Comparison of ENCODE assay signal across 19 cellular contexts in genomic region chr22:49189871-49190270, GRCh38.
DNase-seq lines count a peak whose midpoint lies in the region; ATAC-seq and TF ChIP-seq lines count a peak whose summit lies in the region.
"Had no signal": no experiment of that assay in that cellular context is flagged by ENCODE, and none has a peak within 500 bp of the region (broad histone marks: within the 10 kb centered on the region; RNA-seq: fewer than 3 reads in every experiment).

No MANE protein-coding gene starts in this region.

- no peak overlapping the region for H2BK15ac ChIP-seq in neuronal stem cell (ENCODE audit: low read length)

- H2AK5ac ChIP-seq in neuronal stem cell (ENCODE audit: low read depth, low read length) = peak overlapping the region; percentile 78

- intact Hi-C loops in Right ventricle myocardium inferior (cut with DNase I) = no loop called here
- intact Hi-C loops in cardiac septum (cut with DNase I) = no loop called here
- intact Hi-C loops in lower lobe of right lung (cut with DNase I) = no loop called here

- no peak overlapping the region for H2BK12ac ChIP-seq in neuronal stem cell (ENCODE audit: low read length)

- H3K4me1 ChIP-seq in lower lobe of right lung (peaks cover 6% of the 10 kb centered on the region), neuronal stem cell (ENCODE audit: control insufficient read depth in 2 of 2, insufficient read depth in 1 of 2, low read depth in 1 of 2, low read length in 2 of 2) (peaks cover 0 to 3% of the 10 kb centered on the region in 2 donors)
- H3K4me1 ChIP-seq: A549, Caco-2 had no signal

- no peak overlapping the region for H2BK120ac ChIP-seq in neuronal stem cell (ENCODE audit: low read depth, low read length)

- H3K18ac ChIP-seq in neuronal stem cell (ENCODE audit: low read length) = peak overlapping the region; percentile 52

- H3K36me3 Mint-ChIP-seq in endothelial cell (ENCODE audit: low read depth, unreplicated experiment) = no peaks in the 10 kb centered on the region
- H3K36me3 Mint-ChIP-seq: CD8-positive, alpha-beta T cell had no signal

- WGBS in neuronal stem cell (ENCODE audit: extremely low coverage in 2 of 2, insufficient read length in 2 of 2, insufficient replicate concordance in 1 of 2), 2 donors = no CpG with 5 or more reads among the region's 14 CpGs

- H3K27me3 Mint-ChIP-seq in endothelial cell (ENCODE audit: unreplicated experiment) = peaks cover 2% of the 10 kb centered on the region

- H2AFZ ChIP-seq in neuronal stem cell (ENCODE audit: low read length) = no peak overlapping the region

- DNase-seq in Right ventricle myocardium inferior (ENCODE audit: missing footprints) (peak; percentile 62), cardiac septum (ENCODE audit: low spot score) (no peak), lower lobe of right lung (peak; percentile 37), neuronal stem cell (ENCODE audit: low spot score) (no peak), endothelial cell (ENCODE audit: low spot score) (no peak), GDM1 (lab: John Stamatoyannopoulos, UW) (no peak), NAMALWA (ENCODE audit: low spot score) (no peak)
- DNase-seq: AML-193; Caco-2; Calu3; CD4-positive, alpha-beta T cell; CD8-positive, alpha-beta T cell; DMS79 treated with DMSO at 0.1 percent for 48 hours had no signal

- no peak overlapping the region for H3K9ac ChIP-seq in neuronal stem cell (ENCODE audit: low read depth, low read length, poor library complexity)
- H3K9ac ChIP-seq: BLaER1 treated with 17β-estradiol and CSF1 and Interleukin-3, amounts not matched to agents 10 nM and 100 nM had no signal

- no peaks in the 10 kb centered on the region for H3K9me3 ChIP-seq in lower lobe of right lung
- peaks cover 0 to 3% of the 10 kb centered on the region in 2 donors for H3K9me3 ChIP-seq in neuronal stem cell (replicated peaks in 1 of 2; ENCODE audit: control insufficient read depth in 2 of 2, insufficient read depth in 1 of 2, low read depth in 1 of 2, low read length in 2 of 2)
- H3K9me3 ChIP-seq: Caco-2 had no signal

- H3K4ac ChIP-seq in neuronal stem cell (ENCODE audit: low read length) = no peak overlapping the region

- peaks cover 2% of the 10 kb centered on the region for H3K79me1 ChIP-seq in neuronal stem cell (ENCODE audit: low read depth, low read length)

- H3K23ac ChIP-seq in neuronal stem cell (ENCODE audit: low read depth, low read length, poor library complexity) = no peak overlapping the region

- H3K27me3 ChIP-seq in lower lobe of right lung (ENCODE audit: low read depth) = peaks cover 9% of the 10 kb centered on the region
- no peaks in the 10 kb centered on the region for H3K27me3 ChIP-seq in neuronal stem cell (ENCODE audit: control insufficient read depth in 3 of 3, insufficient read depth in 3 of 3, low read depth in 1 of 3, low read length in 3 of 3)

- H3K27ac ChIP-seq in lower lobe of right lung = no peak overlapping the region
- no peak overlapping the region for H3K27ac ChIP-seq in neuronal stem cell (replicated peaks; ENCODE audit: low read length)
- H3K27ac ChIP-seq: 22Rv1; A549; BLaER1 treated with 17β-estradiol and CSF1 and Interleukin-3, amounts not matched to agents 10 nM and 100 nM; C4-2B had no signal

- H2BK5ac ChIP-seq in neuronal stem cell (ENCODE audit: low read length) = no peak overlapping the region

- H3K4me3 Mint-ChIP-seq in endothelial cell (ENCODE audit: unreplicated experiment) = no peak overlapping the region
- H3K4me3 Mint-ChIP-seq: B cell; CD4-positive, alpha-beta T cell; CD8-positive, alpha-beta T cell had no signal

- no peak overlapping the region for H4K91ac ChIP-seq in neuronal stem cell (ENCODE audit: low read depth, low read length, poor library complexity)

- H3K36me3 ChIP-seq in lower lobe of right lung (no peaks in the 10 kb centered on the region), neuronal stem cell (replicated peaks in 1 of 2; ENCODE audit: control insufficient read depth in 2 of 2, insufficient read depth in 2 of 2, low read length in 2 of 2) (no peaks in the 10 kb centered on the region)
- H3K36me3 ChIP-seq: BLaER1 treated with 17β-estradiol and CSF1 and Interleukin-3, amounts not matched to agents 10 nM and 100 nM had no signal

- no peak overlapping the region for H3K4me2 ChIP-seq in neuronal stem cell (ENCODE audit: insufficient read depth, low read length, poor library complexity, severe bottlenecking)
- H3K4me2 ChIP-seq: A549; BLaER1 treated with 17β-estradiol and CSF1 and Interleukin-3, amounts not matched to agents 10 nM and 100 nM had no signal

- H3K4me3 ChIP-seq in lower lobe of right lung (no peak overlapping the region), neuronal stem cell (ENCODE audit: low read length in 2 of 2) (no peak overlapping the region)
- H3K4me3 ChIP-seq: A549; BLaER1 treated with 17β-estradiol and CSF1 and Interleukin-3, amounts not matched to agents 10 nM and 100 nM; GM12878 had no signal

- TF ChIP-seq CTCF in lower lobe of right lung (IDR thresholded peaks at IDR 0.05) (no peak), endothelial cell (IDR thresholded peaks at IDR 0.05; ENCODE audit: unreplicated experiment) (no peak)

- no peak overlapping the region for H3K14ac ChIP-seq in neuronal stem cell (ENCODE audit: low read length)

- no peaks in the 10 kb centered on the region for H3K9me3 Mint-ChIP-seq in endothelial cell (ENCODE audit: unreplicated experiment)
- H3K9me3 Mint-ChIP-seq: CD4-positive, alpha-beta T cell; CD8-positive, alpha-beta T cell had no signal

- H3K27ac Mint-ChIP-seq in endothelial cell (ENCODE audit: unreplicated experiment) = no peak overlapping the region
- H3K27ac Mint-ChIP-seq: B cell; CD4-positive, alpha-beta T cell; CD8-positive, alpha-beta T cell had no signal

- no peak overlapping the region for H4K8ac ChIP-seq in neuronal stem cell (ENCODE audit: low read depth, low read length)

- ATAC-seq in Right ventricle myocardium inferior (no peak), lower lobe of right lung (no peak)
- ATAC-seq: A549; CD8-positive, alpha-beta T cell; GM12878 had no signal

- H3K4me1 Mint-ChIP-seq in endothelial cell (ENCODE audit: unreplicated experiment) = no peaks in the 10 kb centered on the region
- H3K4me1 Mint-ChIP-seq: B cell had no signal

Comparison
In these comparisons a context has a peak if more than half of its experiments do, and no peak if none do; other contexts are left out.
1. DNase-seq: peak in Right ventricle myocardium inferior (single experiment) and lower lobe of right lung (single experiment); none in cardiac septum (single experiment), neuronal stem cell (single experiment), endothelial cell (single experiment), GDM1 (single experiment) and NAMALWA (single experiment).